ENCODE assay signal across 14 cellular contexts in genomic region chr10:132542086-132542775, GRCh38. TPM values are rescaled to one million over a fixed set of nuclear protein-coding genes. Genes with fewer than 3 reads are reported as not detected.
DNase-seq lines count a peak whose midpoint lies in the region; ATAC-seq, FAIRE-seq and TF ChIP-seq lines count a peak whose summit lies in the region.
"Had no signal": no experiment of that assay in that cellular context is flagged by ENCODE, and none has a peak within 500 bp of the region (broad histone marks: within the 10 kb centered on the region; RNA-seq: fewer than 3 reads in every experiment).

No MANE protein-coding gene starts in this region.

- H3K4me3 ChIP-seq in Panc1 (ENCODE audit: low read depth in 2 of 2, low read length in 2 of 2) (no peak overlapping the region), thoracic aorta (peak overlapping the region; percentile 31), small intestine (ENCODE audit: low read depth in 1 of 2, low read length in 2 of 2) (no peak overlapping the region)
- H3K4me3 ChIP-seq: prostate gland had no signal

- no peaks in the 10 kb centered on the region for H3K36me3 ChIP-seq in Panc1 (ENCODE audit: control insufficient read depth, insufficient read depth, low read length)
- H3K36me3 ChIP-seq in thoracic aorta: no peaks in the 10 kb centered on the region
- H3K36me3 ChIP-seq in small intestine (ENCODE audit: control insufficient read depth in 2 of 2, insufficient read depth in 2 of 2, low read length in 2 of 2): no peaks in the 10 kb centered on the region
- H3K36me3 ChIP-seq: prostate gland had no signal

- ATAC-seq in Right ventricle myocardium superior (ENCODE audit: poor library complexity) (no peak), Right ventricle myocardium inferior (no peak), Panc1 (no peak), left colon (no peak), thoracic aorta (ENCODE audit: insufficient number of reproducible peaks, low FRiP score, low read depth) (no peak), HG03432 (IDR thresholded peaks at IDR 0.05; ENCODE audit: unreplicated experiment) (no peak)
- ATAC-seq: activated CD8-positive, alpha-beta T cell treated with anti-CD3 and anti-CD28 coated beads, Interleukin-2, amount 10 ng/mL, durations not matched to agents 7 days and 5 days; stimulated activated naive B cell treated with anti-CD40 and anti-IgM and Interleukin-4, amounts not matched to agents 10 μg/mL and 1 μg/mL and 100 μg/mL, for 72 hours had no signal

- intact Hi-C loops in Right ventricle myocardium superior (cut with DNase I): loop anchor here (5.0 kb wide), 1 partner anchor 35 kb away; no protein-coding TSS in a partner anchor
- intact Hi-C loops in Right ventricle myocardium inferior (cut with DNase I): loop anchor here (5.0 to 10.0 kb wide), 3 partner anchors 35 to 207 kb away; partner anchors contain the start of gene LRRC27
- intact Hi-C loops in Panc1 (cut with micrococcal nuclease; ENCODE audit: unreplicated experiment): loop anchor here (5.0 kb wide), 1 partner anchor 35 kb away; no protein-coding TSS in a partner anchor
- intact Hi-C loops in left colon (cut with DNase I, micrococcal nuclease): no loop called here

- TF ChIP-seq CTCF in Panc1 (IDR thresholded peaks at IDR 0.05) (no peak), thoracic aorta (IDR thresholded peaks at IDR 0.05) (no peak)

- no TSS peak for BruUV-seq in Panc1 (replicated peaks; lab: Mats Ljungman, UMichigan)

- DNase-seq in Right ventricle myocardium superior (peak; percentile 30), Right ventricle myocardium inferior (ENCODE audit: missing footprints) (no peak), Panc1 (ENCODE audit: low read depth, low spot score) (no peak), left colon (peak; percentile 6 to 25), thoracic aorta (ENCODE audit: low spot score) (peak; percentile 1), small intestine (no peak), NOMO-1 (lab: John Stamatoyannopoulos, UW; ENCODE audit: unreplicated experiment in 2 of 2) (no peak)
- DNase-seq: activated CD8-positive, alpha-beta T cell treated with anti-CD3 and anti-CD28 coated beads, Interleukin-2, amount 10 ng/mL, durations not matched to agents 7 days and 5 days; activated naive CD8-positive, alpha-beta T cell treated with anti-CD3 and anti-CD28 coated beads, Interleukin-2, amount 10 ng/mL, durations not matched to agents 7 days and 5 days; HCEC 1CT; stimulated activated CD4-positive, alpha-beta T cell treated with anti-CD3 and anti-CD28 coated beads, Interleukin-2, amount 100 ng/mL, for 48 hours; stimulated activated naive B cell treated with anti-CD40 and anti-IgM and Interleukin-4, amounts not matched to agents 10 μg/mL and 1 μg/mL and 100 μg/mL, for 72 hours had no signal

- H3K4me1 ChIP-seq in Panc1 (ENCODE audit: control insufficient read depth, insufficient read depth, low read length) (peaks cover 47% of the 10 kb centered on the region), thoracic aorta (ENCODE audit: control insufficient read depth in 1 of 2, low read depth in 2 of 2) (peaks cover 33 to 79% of the 10 kb centered on the region in 2 donors), small intestine (ENCODE audit: control insufficient read depth in 2 of 2, insufficient read depth in 1 of 2, low read depth in 1 of 2, low read length in 1 of 2) (peaks cover 5 to 8% of the 10 kb centered on the region in 2 donors)

- POLR2A ChIA-PET in Panc1 (lab: Charles Lee): interaction anchor here (0.6 kb wide), 1 partner anchor 28 kb away, joined by 3 read pairs; no protein-coding TSS in a partner anchor

- CTCF ChIA-PET in Panc1 (lab: Charles Lee): no interaction called here

- WGBS in small intestine, 3 donors: 83 to 88% (median 88%) methylated on average over 19 of the region's 19 CpGs

- H3K27ac ChIP-seq in Panc1 (ENCODE audit: low read length) (peak overlapping the region; percentile 54; the same call in 1 of the 2 replicates), thoracic aorta (no peak overlapping the region), small intestine (ENCODE audit: low read depth in 1 of 2, low read length in 1 of 2) (no peak overlapping the region)
- H3K27ac ChIP-seq: prostate gland had no signal

- H3K9me3 ChIP-seq in Panc1 (ENCODE audit: control insufficient read depth, insufficient read depth, low read depth, low read length) (no peaks in the 10 kb centered on the region), thoracic aorta (no peaks in the 10 kb centered on the region), small intestine (ENCODE audit: control insufficient read depth, low read depth) (no peaks in the 10 kb centered on the region)
- H3K9me3 ChIP-seq: prostate gland had no signal

- in situ Hi-C loops in Panc1 (cut with HindIII; ENCODE audit: low pct_unique_long_range_greater_than_20kb, low sequenced_read_pairs): no loop called here

- H3K27me3 ChIP-seq in Panc1 (ENCODE audit: control insufficient read depth, insufficient read depth, low read length) (no peaks in the 10 kb centered on the region), thoracic aorta (replicated peaks; ENCODE audit: insufficient read depth) (no peaks in the 10 kb centered on the region), small intestine (ENCODE audit: control insufficient read depth in 2 of 2, insufficient read depth in 2 of 2, low read length in 2 of 2) (no peaks in the 10 kb centered on the region)

- no peak for FAIRE-seq in small intestine (lab: Jason Lieb, UNC)

RNA-seq across cellular contexts. Expression of gene INPP5A, which starts 4.6 kb away (rescaled TPM):
- total RNA-seq in Right ventricle myocardium superior (99.1 TPM), Right ventricle myocardium inferior (108 TPM), Panc1 (2021; ENCODE audit: unreplicated experiment) (60.0 TPM), left colon (10 to 100 TPM; 35.6 to 42.2 TPM), thoracic aorta (100 to 1,000 TPM; 120 to 142 TPM)
- 78.4 TPM for polyA plus RNA-seq in Panc1 (2012; ENCODE audit: insufficient read length)
- polyA plus RNA-seq in small intestine: 10 to 100 TPM; 22.4 to 25.0 (median 23.2) TPM

Comparison
In these comparisons a context has a peak if more than half of its experiments do, and no peak if none do; other contexts are left out.
1. DNase-seq: peak in Right ventricle myocardium superior (single experiment), left colon (2 of 2) and thoracic aorta (single experiment); none in Right ventricle myocardium inferior (single experiment), Panc1 (single experiment), small intestine (single experiment) and NOMO-1 (0 of 2).
2. intact Hi-C loops: an anchor here in Right ventricle myocardium superior (5.0 kb wide), Right ventricle myocardium inferior (5.0 to 10.0 kb wide) and Panc1 (5.0 kb wide); none called in left colon.